9 cellular contexts compared by ENCODE assay signal in genomic region chr3:159928692-159929091, GRCh38. TPM values are rescaled to one million over a fixed set of nuclear protein-coding genes. Genes with fewer than 3 reads are reported as not detected.
DNase-seq lines count a peak whose midpoint lies in the region; ATAC-seq lines count a peak whose summit lies in the region.
"Had no signal": no experiment of that assay in that cellular context is flagged by ENCODE, and none has a peak within 500 bp of the region (broad histone marks: within the 10 kb centered on the region; RNA-seq: fewer than 3 reads in every experiment).

No MANE protein-coding gene starts in this region.

- no peak overlapping the region for H3K4me3 ChIP-seq in adipocyte (ENCODE audit: low read length)

- intact Hi-C loops in sciatic nerve (cut with DNase I) = no loop called here

- H3K36me3 ChIP-seq in adipocyte (ENCODE audit: control insufficient read depth, insufficient read depth, low read length, severe bottlenecking) = no peaks in the 10 kb centered on the region

- peak overlapping the region; percentile 20 for H3K9ac ChIP-seq in adipocyte (ENCODE audit: low read length)

- peaks cover 23% of the 10 kb centered on the region for H3K4me1 ChIP-seq in adipocyte (ENCODE audit: control insufficient read depth, insufficient read depth, low read length)

- H3K27me3 ChIP-seq in adipocyte (replicated peaks; ENCODE audit: control insufficient read depth, insufficient read depth, low read length) = no peaks in the 10 kb centered on the region

- peaks cover 1% of the 10 kb centered on the region for H3K9me3 ChIP-seq in adipocyte (ENCODE audit: control insufficient read depth, low read length)

- ATAC-seq in sciatic nerve (no peak), HG03378 (IDR thresholded peaks at IDR 0.05; ENCODE audit: unreplicated experiment) (no peak)

- peak; percentile 76 for DNase-seq in HPDE6-E6E7 (ENCODE audit: extremely low spot score)
- DNase-seq in adipocyte (ENCODE audit: low read depth) = peak; percentile 86
- DNase-seq in iris pigment epithelial cell (ENCODE audit: low read depth) = peak; percentile 98
- DNase-seq in stromal cell of bone marrow (ENCODE audit: low read depth) = peak; percentile 92
- DNase-seq in NK-92 (lab: John Stamatoyannopoulos, UW; ENCODE audit: unreplicated experiment) = no peak
- DNase-seq in sciatic nerve (ENCODE audit: low spot score) = no peak
- DNase-seq in NCI-H1417 (lab: John Stamatoyannopoulos, UW) = no peak
- DNase-seq: activated T-cell treated with anti-CD3 and anti-CD28 coated beads, Interleukin-2, amount 50 U/mL, for 24 hours had no signal

RNA-seq across cellular contexts. Expression of gene IL12A, which starts 59.9 kb away (rescaled TPM):
- 0.53 TPM for total RNA-seq in sciatic nerve

Comparison
In these comparisons a context has a peak if more than half of its experiments do, and no peak if none do; other contexts are left out.
1. DNase-seq: peak in HPDE6-E6E7 (single experiment), adipocyte (single experiment), iris pigment epithelial cell (single experiment) and stromal cell of bone marrow (single experiment); none in NK-92 (single experiment), sciatic nerve (single experiment) and NCI-H1417 (0 of 3).